In the genomic region with DNA sequence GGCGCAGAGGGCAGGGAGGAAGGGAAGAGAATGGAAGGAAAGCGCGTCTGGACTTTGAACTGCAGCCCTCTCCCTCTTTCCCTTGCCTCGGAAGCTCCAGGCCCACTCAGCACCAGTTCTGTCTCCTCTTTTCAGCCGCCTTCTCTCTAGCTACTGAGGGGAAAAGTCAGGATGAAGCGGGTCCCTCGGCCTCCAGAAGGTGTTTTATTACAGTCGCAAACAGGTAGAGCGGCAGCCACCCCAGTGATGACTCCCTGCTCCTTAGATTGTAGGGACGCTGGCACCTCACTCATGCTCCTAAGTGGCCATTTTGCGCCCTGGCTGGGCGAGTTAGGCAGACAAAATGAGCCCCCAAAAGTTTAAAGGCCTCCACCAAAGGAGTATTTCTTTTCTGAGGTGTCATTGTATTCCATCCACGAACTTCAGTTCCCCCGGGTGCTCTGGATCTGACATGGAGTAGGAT, we compare ENCODE assay signal across 8 cellular contexts. TPM values are rescaled to one million over a fixed set of nuclear protein-coding genes. Genes with fewer than 3 reads are reported as not detected.
DNase-seq lines count a peak whose midpoint lies in the region; ATAC-seq and TF ChIP-seq lines count a peak whose summit lies in the region.

No MANE protein-coding gene starts in this region.

- H3K27ac ChIP-seq in A673 (ENCODE audit: low read depth, low read length, poor library complexity, severe bottlenecking) (peak overlapping the region; percentile 72), Karpas-422 (ENCODE audit: low read length) (no peak overlapping the region)

- H3K9me3 Mint-ChIP-seq in chondrocyte (ENCODE audit: low read depth) = no peaks in the 10 kb centered on the region

- peak overlapping the region; percentile 95 for H3K4me3 ChIP-seq in A673 (ENCODE audit: low read depth, low read length, poor library complexity, severe bottlenecking)
- peak overlapping the region; percentile 81 for H3K4me3 ChIP-seq in Karpas-422 (ENCODE audit: low read length)
- peak overlapping the region; percentile 52 for H3K4me3 ChIP-seq in mononuclear cell (ENCODE audit: low read length)

- peaks cover 37% of the 10 kb centered on the region for H3K79me2 ChIP-seq in Karpas-422 (ENCODE audit: low read length)

- peak overlapping the region; percentile 91 for H3K4me2 ChIP-seq in Karpas-422 (ENCODE audit: low read depth, low read length, poor library complexity, severe bottlenecking)

- peaks cover 2% of the 10 kb centered on the region for H3K36me3 Mint-ChIP-seq in chondrocyte (ENCODE audit: low read depth)

- no peaks in the 10 kb centered on the region for H3K27me3 Mint-ChIP-seq in chondrocyte (ENCODE audit: low read depth)

- ATAC-seq in GM18505 (IDR thresholded peaks at IDR 0.05; ENCODE audit: unreplicated experiment) = no peak

- intact Hi-C loops in A673 (cut with micrococcal nuclease; ENCODE audit: unreplicated experiment) = no loop called here

- peak overlapping the region; percentile 87 for H3K9ac ChIP-seq in Karpas-422 (ENCODE audit: low read length)

- H2AFZ ChIP-seq in Karpas-422 (ENCODE audit: low read length) = peak overlapping the region; percentile 36; the same call in 1 of the 2 replicates

- H3K9me3 ChIP-seq in A673 (ENCODE audit: low read depth, low read length, poor library complexity, severe bottlenecking) = no peaks in the 10 kb centered on the region
- H3K9me3 ChIP-seq in Karpas-422 (ENCODE audit: low read length) = no peaks in the 10 kb centered on the region
- H3K9me3 ChIP-seq in mononuclear cell (ENCODE audit: low read depth, low read length) = no peaks in the 10 kb centered on the region

- DNase-seq in A673 (ENCODE audit: low spot score) (no peak), Karpas-422 (no peak), chondrocyte (ENCODE audit: low spot score) (no peak), pons (ENCODE audit: low spot score) (no peak), CD1c-positive myeloid dendritic cell (ENCODE audit: extremely low spot score) (no peak), D341Med (ENCODE audit: low spot score) (no peak)

- no peak for TF ChIP-seq CTCF in A673 (conservative IDR thresholded peaks at IDR 0.05; ENCODE audit: low read depth, low read length)
- TF ChIP-seq CTCF in chondrocyte (IDR thresholded peaks at IDR 0.05) = no peak

- no TSS peak for BruUV-seq in A673 (replicated peaks; lab: Mats Ljungman, UMichigan)

- no peak for TF ChIP-seq POLR2A in GM18505 (IDR thresholded peaks at IDR 0.05; ENCODE audit: borderline replicate concordance, extremely low read depth, insufficient read depth, insufficient read length)

- H3K27me3 ChIP-seq in A673 (replicated peaks; ENCODE audit: insufficient read depth, low read depth, low read length, poor library complexity) = no peaks in the 10 kb centered on the region
- no peaks in the 10 kb centered on the region for H3K27me3 ChIP-seq in Karpas-422 (ENCODE audit: low read length)
- H3K27me3 ChIP-seq in mononuclear cell (ENCODE audit: insufficient read depth, low read length) = no peaks in the 10 kb centered on the region

- peak overlapping the region; percentile 94 for H3K27ac Mint-ChIP-seq in chondrocyte (ENCODE audit: unreplicated experiment)

- peaks cover 21% of the 10 kb centered on the region; the same call in 1 of the 2 replicates for H4K20me1 ChIP-seq in Karpas-422 (ENCODE audit: insufficient read depth, low read depth, low read length)

- H3K4me1 ChIP-seq in A673 (ENCODE audit: insufficient read depth, low read length, poor library complexity, severe bottlenecking) (peaks cover 34% of the 10 kb centered on the region), Karpas-422 (ENCODE audit: low read length) (peaks cover 41% of the 10 kb centered on the region), mononuclear cell (ENCODE audit: insufficient read depth, low read length) (peaks cover 44% of the 10 kb centered on the region)

- H3K36me3 ChIP-seq in A673 (ENCODE audit: insufficient read depth, low read length, poor library complexity, severe bottlenecking) (no peaks in the 10 kb centered on the region), Karpas-422 (ENCODE audit: insufficient read depth, low read length) (no peaks in the 10 kb centered on the region)

- peak overlapping the region; percentile 76 for H3K4me3 Mint-ChIP-seq in chondrocyte (ENCODE audit: unreplicated experiment)

- H3K4me1 Mint-ChIP-seq in chondrocyte (ENCODE audit: low read depth) = peaks cover 58% of the 10 kb centered on the region

- no peaks in the 10 kb centered on the region for H3K9me2 ChIP-seq in Karpas-422 (replicated peaks; ENCODE audit: insufficient read depth, low read length)

- CTCF ChIA-PET in A673 (lab: Charles Lee) = no interaction called here

- POLR2A ChIA-PET in A673 (lab: Charles Lee; ENCODE audit: low non-redundant PET) = interaction anchor here (0.7 kb wide), 1 partner anchor 121 kb away, joined by 7 read pairs; no protein-coding TSS in a partner anchor

RNA-seq across cellular contexts. Expression of gene STK24, which starts 0.9 kb away (rescaled TPM):
- total RNA-seq in A673 (2021) (84.8 and 87.8 TPM in 2 replicates), chondrocyte (98.2 to 105 TPM (median 100 TPM) in 3 replicates), mononuclear cell (86.5 TPM)
- 93.9 and 107 TPM in 2 replicates for total RNA-seq in Karpas-422 (2014; rRNA removed; shearing (Covaris generic); ENCODE audit: low replicate concordance)
